In genomic region chr12:27012982-27013255, GRCh38 we compare ENCODE assay signal across 1 cellular context.
A peak's percentile ranks its signal among the peaks of the same experiment; 100 is the strongest.
TF ChIP-seq lines count a peak whose summit lies in the region.

No MANE protein-coding gene starts in this region.

TF ChIP-seq in HepG2, 621 proteins besides CTCF, POLR2A, EP300 and RAD21:
- TF ChIP-seq GABPA (IDR thresholded peaks at IDR 0.05; ENCODE audit: low read depth, low read length) (no peak), GABPA (CRISPR knock-in tag; IDR thresholded peaks at IDR 0.05; ENCODE audit: low read depth) (0 out of 2 replicates have a peak, but pooled peaks have one; percentile 6), JDP2 (CRISPR knock-in tag; IDR thresholded peaks at IDR 0.05; ENCODE audit: borderline replicate concordance) (no peak)
